ENCODE assay signal across 30 cellular contexts in genomic region chr20:33493076-33493766, GRCh38.
"Had no signal": no experiment of that assay in that cellular context is flagged by ENCODE, and none has a peak within 500 bp of the region (broad histone marks: within the 10 kb centered on the region; RNA-seq: fewer than 3 reads in every experiment).

No MANE protein-coding gene starts in this region.

- ATAC-seq: activated CD8-positive, alpha-beta T cell treated with anti-CD3 and anti-CD28 coated beads for 36 hours; activated T-cell treated with anti-CD3 and anti-CD28 coated beads, Interleukin-2, amount 50 U/mL, for 4 hours; activated T-helper 17 cell treated with anti-CD3 and anti-CD28 coated beads, Interleukin-2, amount 50 U/mL, for 72 hours; body of pancreas; effector memory CD8-positive, alpha-beta T cell; gastroesophageal sphincter; left cardiac atrium; left ventricle myocardium superior; right cardiac atrium had no signal

- H3K27ac Mint-ChIP-seq: activated CD4-positive, alpha-beta T cell treated with anti-CD3 and anti-CD28 coated beads, Interleukin-2, amount 10 ng/mL, durations not matched to agents 7 days and 5 days; activated CD8-positive, alpha-beta T cell treated with anti-CD3 and anti-CD28 coated beads for 36 hours; activated naive CD8-positive, alpha-beta T cell treated with anti-CD3 and anti-CD28 coated beads for 36 hours; activated T-helper 17 cell treated with anti-CD3 and anti-CD28 coated beads, Interleukin-2, amount 50 U/mL, for 72 hours; effector memory CD8-positive, alpha-beta T cell; neural progenitor cell; stimulated activated naive CD8-positive, alpha-beta T cell treated with anti-CD3 and anti-CD28 coated beads, Interleukin-15, Interleukin-2, amounts not matched to agents 100 ng/mL and 50 ng/mL, for 24 hours; T-helper 1 cell treated with Interleukin-12 subunit alpha and Interleukin-12 subunit beta and Interleukin-4 antibody, amounts not matched to agents 30 μg/mL and 1 μg/mL, for 36 hours had no signal

- H3K9ac ChIP-seq: neural progenitor cell had no signal

- H3K4me3 ChIP-seq: adrenal gland, body of pancreas, cardiac muscle cell, coronary artery, dorsolateral prefrontal cortex, gastroesophageal sphincter, hepatocyte, neural progenitor cell, upper lobe of left lung had no signal

- H3K27me3 Mint-ChIP-seq: activated CD4-positive, alpha-beta T cell treated with anti-CD3 and anti-CD28 coated beads, Interleukin-2, amount 10 ng/mL, durations not matched to agents 7 days and 5 days; activated CD8-positive, alpha-beta T cell treated with anti-CD3 and anti-CD28 coated beads for 36 hours; activated naive CD8-positive, alpha-beta T cell treated with anti-CD3 and anti-CD28 coated beads for 36 hours; activated T-helper 17 cell treated with anti-CD3 and anti-CD28 coated beads, Interleukin-2, amount 50 U/mL, for 72 hours; effector memory CD8-positive, alpha-beta T cell; naive B cell; stimulated activated naive CD8-positive, alpha-beta T cell treated with anti-CD3 and anti-CD28 coated beads, Interleukin-15, Interleukin-2, amounts not matched to agents 100 ng/mL and 50 ng/mL, for 24 hours had no signal

- H3K36me3 ChIP-seq: adrenal gland, cardiac muscle cell, gastroesophageal sphincter, neural progenitor cell had no signal

- H3K36me3 Mint-ChIP-seq: activated naive CD8-positive, alpha-beta T cell treated with anti-CD3 and anti-CD28 coated beads for 36 hours; naive B cell had no signal

- H3K27me3 ChIP-seq: adrenal gland, body of pancreas, cardiac muscle cell, dorsolateral prefrontal cortex, gastroesophageal sphincter, hepatocyte, neural progenitor cell, upper lobe of left lung had no signal

- H3K9me3 ChIP-seq: adrenal gland, body of pancreas, gastroesophageal sphincter, upper lobe of left lung had no signal

- H3K27ac ChIP-seq: adrenal gland, body of pancreas, cardiac muscle cell, coronary artery, dorsolateral prefrontal cortex, gastroesophageal sphincter, hepatocyte, neural progenitor cell, upper lobe of left lung had no signal

- H3K4me3 Mint-ChIP-seq: activated CD4-positive, alpha-beta T cell treated with anti-CD3 and anti-CD28 coated beads, Interleukin-2, amount 10 ng/mL, durations not matched to agents 7 days and 5 days; activated CD8-positive, alpha-beta T cell treated with anti-CD3 and anti-CD28 coated beads for 36 hours; activated naive CD8-positive, alpha-beta T cell treated with anti-CD3 and anti-CD28 coated beads for 36 hours; activated T-cell treated with anti-CD3 and anti-CD28 coated beads, Interleukin-2, amount 50 U/mL, for 4 hours; activated T-helper 17 cell treated with anti-CD3 and anti-CD28 coated beads, Interleukin-2, amount 50 U/mL, for 72 hours; effector memory CD8-positive, alpha-beta T cell; neural progenitor cell; stimulated activated naive CD8-positive, alpha-beta T cell treated with anti-CD3 and anti-CD28 coated beads, Interleukin-15, Interleukin-2, amounts not matched to agents 100 ng/mL and 50 ng/mL, for 24 hours; T-helper 1 cell treated with Interleukin-12 subunit alpha and Interleukin-12 subunit beta and Interleukin-4 antibody, amounts not matched to agents 30 μg/mL and 1 μg/mL, for 36 hours had no signal

- H3K9me3 Mint-ChIP-seq: activated CD4-positive, alpha-beta T cell treated with anti-CD3 and anti-CD28 coated beads, Interleukin-2, amount 10 ng/mL, durations not matched to agents 7 days and 5 days; activated CD8-positive, alpha-beta T cell treated with anti-CD3 and anti-CD28 coated beads for 36 hours; activated naive CD8-positive, alpha-beta T cell treated with anti-CD3 and anti-CD28 coated beads for 36 hours; activated T-cell treated with anti-CD3 and anti-CD28 coated beads, Interleukin-2, amount 50 U/mL, for 4 hours; activated T-helper 17 cell treated with anti-CD3 and anti-CD28 coated beads, Interleukin-2, amount 50 U/mL, for 72 hours; effector memory CD8-positive, alpha-beta T cell; naive B cell; neural progenitor cell; stimulated activated naive CD8-positive, alpha-beta T cell treated with anti-CD3 and anti-CD28 coated beads, Interleukin-15, Interleukin-2, amounts not matched to agents 100 ng/mL and 50 ng/mL, for 24 hours; T-helper 1 cell treated with Interleukin-12 subunit alpha and Interleukin-12 subunit beta and Interleukin-4 antibody, amounts not matched to agents 30 μg/mL and 1 μg/mL, for 36 hours had no signal

- DNase-seq: activated CD4-positive, alpha-beta T cell treated with anti-CD3 and anti-CD28 coated beads, Interleukin-2, amount 10 ng/mL, durations not matched to agents 7 days and 5 days; activated CD4-positive, CD25-positive, alpha-beta regulatory T cell treated with anti-CD3 and anti-CD28 coated beads, Interleukin-2, amount 50 U/mL, for 72 hours; activated CD8-positive, alpha-beta T cell treated with anti-CD3 and anti-CD28 coated beads for 36 hours; activated naive CD4-positive, alpha-beta T cell treated with Interleukin-2 at 50 U/mL for 16 hours; activated naive CD8-positive, alpha-beta T cell treated with anti-CD3 and anti-CD28 coated beads for 36 hours; activated T-cell treated with anti-CD3 and anti-CD28 coated beads, Interleukin-2, amount 50 U/mL, for 4 hours; adrenal gland; body of pancreas; effector memory CD8-positive, alpha-beta T cell; erythroblast; islet precursor cell; left cardiac atrium; left ventricle myocardium superior; naive B cell; occipital lobe; right cardiac atrium; stimulated activated CD4-positive, alpha-beta T cell treated with anti-CD3 and anti-CD28 coated beads, Interleukin-12 subunit alpha, Interleukin-12 subunit beta, amount 100 ng/mL, for 4 hours; stimulated activated CD4-positive, alpha-beta T cell treated with anti-CD3 and anti-CD28 coated beads, Interleukin-4, amount 100 ng/mL, for 1 hour; SW 1271; T1000; upper lobe of left lung had no signal
